Comparison of ENCODE assay signal across 1 cellular context in genomic region chr1:52919051-52919719, GRCh38.
TF ChIP-seq lines count a peak whose summit lies in the region.

No MANE protein-coding gene starts in this region.

TF ChIP-seq in GM23338, 12 proteins besides CTCF, POLR2A, EP300 and RAD21 (continued from another document):
- TF ChIP-seq NANOG (IDR thresholded peaks at IDR 0.05; ENCODE audit: borderline replicate concordance) (no peak), REST (IDR thresholded peaks at IDR 0.05; ENCODE audit: unreplicated experiment) (no peak), ZNF331 (CRISPR knock-in tag; IDR thresholded peaks at IDR 0.05; ENCODE audit: low read depth) (no peak), ZNF462 (CRISPR knock-in tag; IDR thresholded peaks at IDR 0.05) (no peak)
